In the genomic region with DNA sequence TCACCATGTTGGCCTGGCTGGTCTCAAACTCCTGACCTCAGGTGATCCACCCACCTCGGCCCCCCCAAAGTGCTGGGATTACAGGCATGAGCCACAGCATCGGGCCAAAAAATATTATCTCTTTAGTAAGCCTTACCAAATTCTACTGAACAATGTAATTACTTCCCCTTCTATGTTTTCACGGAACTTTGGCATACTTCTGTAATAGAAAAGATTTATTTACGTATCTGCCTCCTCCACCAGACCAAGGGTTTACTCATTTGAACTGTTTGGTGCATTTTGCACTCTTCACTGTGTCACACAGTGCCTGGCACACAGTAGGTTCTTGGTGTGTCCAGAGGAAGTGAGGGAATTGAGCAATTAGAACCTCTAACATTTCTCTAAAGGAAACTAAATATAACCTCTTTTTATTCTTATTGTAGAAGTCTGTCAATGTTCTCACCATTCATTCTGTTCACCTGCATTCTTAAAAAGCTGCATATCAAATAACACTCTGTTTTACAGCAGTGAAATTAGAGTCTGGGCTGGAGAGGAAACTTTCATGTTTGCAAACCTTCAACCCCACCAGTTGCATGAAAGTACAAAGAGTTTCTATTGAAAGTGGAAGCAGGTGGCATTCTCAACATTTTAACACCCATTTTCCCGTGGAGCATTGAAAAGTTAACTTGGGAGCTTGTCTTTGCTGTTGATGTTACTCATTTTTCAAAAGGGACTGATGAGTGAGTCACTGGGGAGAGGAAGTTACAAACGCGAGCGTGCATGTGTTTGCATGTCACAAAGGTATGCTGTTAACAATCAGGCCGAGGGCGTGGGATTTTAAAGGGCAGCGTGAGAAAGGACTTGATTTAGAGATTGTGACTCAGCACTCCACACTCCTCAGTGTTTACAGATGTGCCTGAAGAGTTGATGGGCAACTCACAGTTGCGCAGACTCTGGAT, we compare ENCODE assay signal across 9 cellular contexts.
DNase-seq lines count a peak whose midpoint lies in the region; ATAC-seq and TF ChIP-seq lines count a peak whose summit lies in the region.
"Had no signal": no experiment of that assay in that cellular context is flagged by ENCODE, and none has a peak within 500 bp of the region (broad histone marks: within the 10 kb centered on the region; RNA-seq: fewer than 3 reads in every experiment).

No MANE protein-coding gene starts in this region.

- no TSS peak for BruUV-seq in PC-3 (replicated peaks; lab: Mats Ljungman, UMichigan)

- 46 to 75% (median 54%) methylated on average over 12 of the region's 12 CpGs for WGBS in stomach, 5 donors

- H3K9me2 ChIP-seq in GM23338 (ENCODE audit: insufficient read depth) (no peaks in the 10 kb centered on the region), PC-3 (replicated peaks; ENCODE audit: low read length) (no peaks in the 10 kb centered on the region)

- no peaks in the 10 kb centered on the region for H3K27me3 ChIP-seq in GM23338 (ENCODE audit: insufficient read depth)
- no peaks in the 10 kb centered on the region for H3K27me3 ChIP-seq in PC-3 (ENCODE audit: low read length)
- H3K27me3 ChIP-seq in stomach: no peaks in the 10 kb centered on the region

- peak overlapping the region; percentile 20; the same call in 1 of the 2 replicates for H3K27ac Mint-ChIP-seq in GM23338
- H3K27ac Mint-ChIP-seq: natural killer cell had no signal

- CTCF ChIA-PET in PC-3 (lab: Charles Lee): no interaction called here

- H3K9me3 Mint-ChIP-seq in GM23338: no peaks in the 10 kb centered on the region
- H3K9me3 Mint-ChIP-seq: natural killer cell had no signal

- peak; percentile 36 for DNase-seq in GM23338 (ENCODE audit: low spot score)
- DNase-seq in PC-3: peak; percentile 97
- peak; percentile 59 for DNase-seq in fibroblast of mammary gland (ENCODE audit: low read depth)
- DNase-seq in stomach: peak; percentile 35
- no peak for DNase-seq in OCI-M2 (lab: John Stamatoyannopoulos, UW; ENCODE audit: unreplicated experiment)
- DNase-seq: natural killer cell; NK-92 treated with Interleukin-12 subunit alpha and Interleukin-12 subunit beta, amount 100 ng/mL, for 24 hours had no signal

- H3K4me1 ChIP-seq in GM23338 (ENCODE audit: insufficient read depth) (peaks cover 7% of the 10 kb centered on the region; the same call in 1 of the 2 replicates), PC-3 (ENCODE audit: insufficient read depth, low read length) (peaks cover 38% of the 10 kb centered on the region), stomach (no peaks in the 10 kb centered on the region)

- H3K79me2 ChIP-seq in GM23338 (replicated peaks; ENCODE audit: insufficient read depth) (no peaks in the 10 kb centered on the region), PC-3 (ENCODE audit: low read length) (no peaks in the 10 kb centered on the region)

- no peak overlapping the region for H3K4me2 ChIP-seq in GM23338
- H3K4me2 ChIP-seq in PC-3 (ENCODE audit: low read length): peak overlapping the region; percentile 76

- POLR2A ChIA-PET in PC-3 (lab: Charles Lee; ENCODE audit: unreplicated experiment): no interaction called here

- H2AFZ ChIP-seq in GM23338 (no peak overlapping the region; the same call in 1 of the 2 replicates), PC-3 (ENCODE audit: low read length) (no peak overlapping the region)

- H3K27me3 Mint-ChIP-seq in GM23338 (ENCODE audit: insufficient read depth, low read depth, poor library complexity): peaks cover 1% of the 10 kb centered on the region

- TF ChIP-seq CTCF in GM23338 (conservative IDR thresholded peaks at IDR 0.05; ENCODE audit: low read depth in 2 of 2) (no peak), PC-3 (conservative IDR thresholded peaks at IDR 0.05; ENCODE audit: low read depth, low read length) (no peak), fibroblast of mammary gland (conservative IDR thresholded peaks at IDR 0.05; ENCODE audit: control insufficient read depth, insufficient read depth, low read depth, low read length) (no peak), stomach (IDR thresholded peaks at IDR 0.05) (no peak)

- no peaks in the 10 kb centered on the region for H3K36me3 Mint-ChIP-seq in GM23338 (ENCODE audit: low read depth)
- H3K36me3 Mint-ChIP-seq: natural killer cell had no signal

- H4K20me1 ChIP-seq in GM23338 (replicated peaks; ENCODE audit: insufficient read depth) (no peaks in the 10 kb centered on the region), PC-3 (ENCODE audit: low read length) (no peaks in the 10 kb centered on the region)

- peak overlapping the region; percentile 96 for H3K9ac ChIP-seq in PC-3 (ENCODE audit: low read length)

- intact Hi-C loops in PC-3 (cut with micrococcal nuclease): loop anchor here (1.0 kb wide), 1 partner anchor 9 kb away; no protein-coding TSS in a partner anchor
- intact Hi-C loops in stomach (cut with DNase I; ENCODE audit: low total_unique reads): no loop called here

- H3K36me3 ChIP-seq in GM23338 (ENCODE audit: insufficient read depth) (no peaks in the 10 kb centered on the region), PC-3 (ENCODE audit: low read depth, low read length) (no peaks in the 10 kb centered on the region), stomach (no peaks in the 10 kb centered on the region)

- H3K27ac ChIP-seq in GM23338 (ENCODE audit: low read depth) (no peak overlapping the region), PC-3 (ENCODE audit: low read length) (peak overlapping the region; percentile 100), stomach (no peak overlapping the region)

- H3F3A ChIP-seq in GM23338 (replicated peaks; ENCODE audit: low read depth) (no peaks in the 10 kb centered on the region), PC-3 (ENCODE audit: low read length, unreplicated experiment) (no peaks in the 10 kb centered on the region)

- TF ChIP-seq EP300 in stomach (IDR thresholded peaks at IDR 0.05): no peak

- no peak overlapping the region for H3K4me3 Mint-ChIP-seq in GM23338
- H3K4me3 Mint-ChIP-seq: natural killer cell had no signal

- H3K9me3 ChIP-seq in PC-3 (ENCODE audit: low read length) (no peaks in the 10 kb centered on the region), stomach (no peaks in the 10 kb centered on the region)

- peak; percentile 43; the same call in 1 of the 3 replicates for ATAC-seq in GM23338
- peak; percentile 79 for ATAC-seq in PC-3
- ATAC-seq in HG03175 (IDR thresholded peaks at IDR 0.05; ENCODE audit: unreplicated experiment): no peak
- ATAC-seq in GM19452 (IDR thresholded peaks at IDR 0.05; ENCODE audit: unreplicated experiment): no peak
- ATAC-seq: natural killer cell had no signal

- peaks cover 10% of the 10 kb centered on the region; the same call in 2 of the 3 replicates for H3K4me1 Mint-ChIP-seq in GM23338
- H3K4me1 Mint-ChIP-seq: natural killer cell had no signal

- TF ChIP-seq POLR2A in stomach (IDR thresholded peaks at IDR 0.05): no peak

- no peak overlapping the region for H3K4me3 ChIP-seq in GM23338
- H3K4me3 ChIP-seq in PC-3 (ENCODE audit: low read length): peak overlapping the region; percentile 7; the same call in 1 of the 2 replicates
- no peak overlapping the region for H3K4me3 ChIP-seq in fibroblast of mammary gland (ENCODE audit: control insufficient read depth, low read depth, low read length)
- H3K4me3 ChIP-seq in stomach: no peak overlapping the region

TF ChIP-seq in GM23338, 12 proteins besides CTCF, POLR2A, EP300 and RAD21 (continues in another document):
- no peak for TF ChIP-seq POLR2AphosphoS5 (IDR thresholded peaks at IDR 0.05; ENCODE audit: low read depth)
- no peak for TF ChIP-seq JUNB (IDR thresholded peaks at IDR 0.05; ENCODE audit: unreplicated experiment)
- no peak for TF ChIP-seq ZNF331 (CRISPR knock-in tag; IDR thresholded peaks at IDR 0.05; ENCODE audit: low read depth)
- no peak for TF ChIP-seq ETS1 (IDR thresholded peaks at IDR 0.05)
- no peak for TF ChIP-seq EZH2phosphoT487 (IDR thresholded peaks at IDR 0.05; ENCODE audit: unreplicated experiment)
- TF ChIP-seq, protein P1, sequence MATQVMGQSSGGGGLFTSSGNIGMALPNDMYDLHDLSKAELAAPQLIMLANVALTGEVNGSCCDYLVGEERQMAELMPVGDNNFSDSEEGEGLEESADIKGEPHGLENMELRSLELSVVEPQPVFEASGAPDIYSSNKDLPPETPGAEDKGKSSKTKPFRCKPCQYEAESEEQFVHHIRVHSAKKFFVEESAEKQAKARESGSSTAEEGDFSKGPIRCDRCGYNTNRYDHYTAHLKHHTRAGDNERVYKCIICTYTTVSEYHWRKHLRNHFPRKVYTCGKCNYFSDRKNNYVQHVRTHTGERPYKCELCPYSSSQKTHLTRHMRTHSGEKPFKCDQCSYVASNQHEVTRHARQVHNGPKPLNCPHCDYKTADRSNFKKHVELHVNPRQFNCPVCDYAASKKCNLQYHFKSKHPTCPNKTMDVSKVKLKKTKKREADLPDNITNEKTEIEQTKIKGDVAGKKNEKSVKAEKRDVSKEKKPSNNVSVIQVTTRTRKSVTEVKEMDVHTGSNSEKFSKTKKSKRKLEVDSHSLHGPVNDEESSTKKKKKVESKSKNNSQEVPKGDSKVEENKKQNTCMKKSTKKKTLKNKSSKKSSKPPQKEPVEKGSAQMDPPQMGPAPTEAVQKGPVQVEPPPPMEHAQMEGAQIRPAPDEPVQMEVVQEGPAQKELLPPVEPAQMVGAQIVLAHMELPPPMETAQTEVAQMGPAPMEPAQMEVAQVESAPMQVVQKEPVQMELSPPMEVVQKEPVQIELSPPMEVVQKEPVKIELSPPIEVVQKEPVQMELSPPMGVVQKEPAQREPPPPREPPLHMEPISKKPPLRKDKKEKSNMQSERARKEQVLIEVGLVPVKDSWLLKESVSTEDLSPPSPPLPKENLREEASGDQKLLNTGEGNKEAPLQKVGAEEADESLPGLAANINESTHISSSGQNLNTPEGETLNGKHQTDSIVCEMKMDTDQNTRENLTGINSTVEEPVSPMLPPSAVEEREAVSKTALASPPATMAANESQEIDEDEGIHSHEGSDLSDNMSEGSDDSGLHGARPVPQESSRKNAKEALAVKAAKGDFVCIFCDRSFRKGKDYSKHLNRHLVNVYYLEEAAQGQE (IDR thresholded peaks at IDR 0.05; ENCODE audit: unreplicated experiment): no peak

Comparison
In these comparisons a context has a peak if more than half of its experiments do, and no peak if none do; other contexts are left out.
1. ATAC-seq: peak in GM23338 (single experiment) and PC-3 (single experiment); none in HG03175 (single experiment) and GM19452 (single experiment).